ENCODE assay signal across 9 cellular contexts in genomic region chr10:48605264-48605615, GRCh38. TPM values are rescaled to one million over a fixed set of nuclear protein-coding genes. Genes with fewer than 3 reads are reported as not detected.
DNase-seq lines count a peak whose midpoint lies in the region; TF ChIP-seq lines count a peak whose summit lies in the region.
"Had no signal": no experiment of that assay in that cellular context is flagged by ENCODE, and none has a peak within 500 bp of the region (broad histone marks: within the 10 kb centered on the region; RNA-seq: fewer than 3 reads in every experiment).

No MANE protein-coding gene starts in this region.

- H3K79me2 ChIP-seq in OCI-LY3 (ENCODE audit: low read length): no peaks in the 10 kb centered on the region

- no peak for TF ChIP-seq EP300 in esophagus muscularis mucosa (IDR thresholded peaks at IDR 0.05)

- H3K9ac ChIP-seq in OCI-LY3 (ENCODE audit: low read length) (no peak overlapping the region), rectal smooth muscle tissue (ENCODE audit: low read length) (no peak overlapping the region)

- H3K27me3 ChIP-seq in OCI-LY3 (ENCODE audit: low read depth, low read length) (peaks cover 25% of the 10 kb centered on the region), esophagus muscularis mucosa (peaks cover 0 to 18% (median 0%) of the 10 kb centered on the region in 4 donors), rectal smooth muscle tissue (ENCODE audit: control insufficient read depth, insufficient read depth, low read length) (peaks cover 4% of the 10 kb centered on the region)

- H3K27me3 Mint-ChIP-seq in activated CD4-positive, alpha-beta memory T cell treated with anti-CD3 and anti-CD28 coated beads, Interleukin-2, amount 10 ng/mL, durations not matched to agents 7 days and 5 days: peaks cover 32% of the 10 kb centered on the region

- H3K4me3 ChIP-seq in OCI-LY3 (ENCODE audit: low read length) (peak overlapping the region; percentile 76), esophagus muscularis mucosa (peak overlapping the region; percentile 44 to 61 (median 54)), rectal smooth muscle tissue (ENCODE audit: low read length) (peak overlapping the region; percentile 67)

- WGBS in esophagus muscularis mucosa: 0% methylated on average over 6 of the region's 9 CpGs

- in situ Hi-C loops in G401 (cut with HindIII; ENCODE audit: low sequenced_read_pairs): no loop called here

- CTCF ChIA-PET in activated CD4-positive, alpha-beta memory T cell treated with anti-CD3 and anti-CD28 coated beads, Interleukin-2, amount 10 ng/mL, durations not matched to agents 7 days and 5 days (lab: Charles Lee): interaction anchor here (7.2 kb wide), 1 partner anchor 52 kb away, joined by 125 read pairs; no protein-coding TSS in a partner anchor

- H3K36me3 Mint-ChIP-seq in activated CD4-positive, alpha-beta memory T cell treated with anti-CD3 and anti-CD28 coated beads, Interleukin-2, amount 10 ng/mL, durations not matched to agents 7 days and 5 days (ENCODE audit: low read depth): no peaks in the 10 kb centered on the region

- H3K9me3 Mint-ChIP-seq in activated CD4-positive, alpha-beta memory T cell treated with anti-CD3 and anti-CD28 coated beads, Interleukin-2, amount 10 ng/mL, durations not matched to agents 7 days and 5 days: no peaks in the 10 kb centered on the region

- no peaks in the 10 kb centered on the region for H3K4me1 ChIP-seq in OCI-LY3 (ENCODE audit: low read length)
- peaks cover 11 to 31% (median 20%) of the 10 kb centered on the region in 4 donors for H3K4me1 ChIP-seq in esophagus muscularis mucosa
- H3K4me1 ChIP-seq in rectal smooth muscle tissue (ENCODE audit: control insufficient read depth, insufficient read depth, low read length): no peaks in the 10 kb centered on the region

- H3K27ac Mint-ChIP-seq in activated CD4-positive, alpha-beta memory T cell treated with anti-CD3 and anti-CD28 coated beads, Interleukin-2, amount 10 ng/mL, durations not matched to agents 7 days and 5 days: no peak overlapping the region

- H3K4me2 ChIP-seq in OCI-LY3 (ENCODE audit: low read length): peak overlapping the region; percentile 83

- TF ChIP-seq POLR2A in esophagus muscularis mucosa (IDR thresholded peaks at IDR 0.05; ENCODE audit: low read depth): no peak

- H3K27ac ChIP-seq in OCI-LY3 (ENCODE audit: low read length) (no peak overlapping the region), esophagus muscularis mucosa (replicated peaks in 1 of 4) (peak overlapping the region in 3 of 4 donors; percentile 15 to 42 (median 39)), rectal smooth muscle tissue (ENCODE audit: low read depth, low read length) (no peak overlapping the region)

- no peaks in the 10 kb centered on the region for H3K36me3 ChIP-seq in OCI-LY3 (replicated peaks; ENCODE audit: low read depth, low read length)
- H3K36me3 ChIP-seq in esophagus muscularis mucosa: no peaks in the 10 kb centered on the region
- no peaks in the 10 kb centered on the region for H3K36me3 ChIP-seq in rectal smooth muscle tissue (ENCODE audit: control insufficient read depth, insufficient read depth, low read length)

- no peak overlapping the region for H3K4me3 Mint-ChIP-seq in activated CD4-positive, alpha-beta memory T cell treated with anti-CD3 and anti-CD28 coated beads, Interleukin-2, amount 10 ng/mL, durations not matched to agents 7 days and 5 days

- peak; percentile 51 for DNase-seq in G401 (ENCODE audit: low spot score)
- DNase-seq in esophagus muscularis mucosa (ENCODE audit: extremely low spot score): no peak
- no peak for DNase-seq in SK-N-DZ (ENCODE audit: low spot score)
- no peak for DNase-seq in NCI-H187 treated with DMSO at 0.1 percent for 48 hours (lab: John Stamatoyannopoulos, UW)
- DNase-seq in activated CD4-positive, alpha-beta memory T cell treated with anti-CD3 and anti-CD28 coated beads, Interleukin-2, amount 10 ng/mL, durations not matched to agents 7 days and 5 days: no peak
- no peak for DNase-seq in T1000 (lab: John Stamatoyannopoulos, UW)

- intact Hi-C loops in esophagus muscularis mucosa (cut with DNase I): no loop called here

- H4K20me1 ChIP-seq in OCI-LY3 (ENCODE audit: insufficient read depth, low read length): no peaks in the 10 kb centered on the region

- H3K9me3 ChIP-seq in OCI-LY3 (ENCODE audit: insufficient read depth, low read length) (no peaks in the 10 kb centered on the region), esophagus muscularis mucosa (no peaks in the 10 kb centered on the region)

- POLR2A ChIA-PET in activated CD4-positive, alpha-beta memory T cell treated with anti-CD3 and anti-CD28 coated beads, Interleukin-2, amount 10 ng/mL, durations not matched to agents 7 days and 5 days (lab: Charles Lee): no interaction called here

- H2AFZ ChIP-seq in OCI-LY3 (ENCODE audit: low read depth, low read length): no peak overlapping the region

- H3K4me1 Mint-ChIP-seq in activated CD4-positive, alpha-beta memory T cell treated with anti-CD3 and anti-CD28 coated beads, Interleukin-2, amount 10 ng/mL, durations not matched to agents 7 days and 5 days: peaks cover 6% of the 10 kb centered on the region

- TF ChIP-seq CTCF in OCI-LY3 (IDR thresholded peaks at IDR 0.05; ENCODE audit: low read depth, low read length) (no peak), esophagus muscularis mucosa (IDR thresholded peaks at IDR 0.05) (no peak)

RNA-seq across cellular contexts. Expression of gene ARHGAP22, which starts 0.4 kb away (rescaled TPM):
- total RNA-seq in G401 (2014; rRNA removed; shearing (Covaris generic)): 1.2 and 4.0 TPM in 2 replicates
- total RNA-seq in esophagus muscularis mucosa: 1 to 10 TPM; 2.2 to 9.1 (median 4.8) TPM
- polyA plus RNA-seq in SK-N-DZ (2014; cell fraction: cytosol; rRNA removed): 9.1 and 10.3 TPM in 2 replicates
- 14.3 and 16.5 TPM in 2 replicates for polyA plus RNA-seq in SK-N-DZ (2014; cell fraction: nucleus; rRNA removed)
- total RNA-seq in activated CD4-positive, alpha-beta memory T cell treated with anti-CD3 and anti-CD28 coated beads, Interleukin-2, amount 10 ng/mL, durations not matched to agents 7 days and 5 days: under 1 TPM in 1 of 2 experiments, not detected in 1; 0.25 TPM
- total RNA-seq: T-helper 1 cell treated with Interleukin-12 subunit alpha and Interleukin-12 subunit beta and Interleukin-4 antibody, amounts not matched to agents 30 ng/mL and 1 ng/mL, for 36 hours had no signal

Comparison
In these comparisons a context has a peak if more than half of its experiments do, and no peak if none do; other contexts are left out.
1. H3K27ac ChIP-seq: peak in esophagus muscularis mucosa (3 of 4); none in OCI-LY3 (single experiment) and rectal smooth muscle tissue (single experiment).
2. Peak in every context shown above with its lines, with median percentiles within 50 percentile points of each other: H3K4me3 ChIP-seq.